Comparison of ENCODE assay signal across 1 cellular context in the genomic region with DNA sequence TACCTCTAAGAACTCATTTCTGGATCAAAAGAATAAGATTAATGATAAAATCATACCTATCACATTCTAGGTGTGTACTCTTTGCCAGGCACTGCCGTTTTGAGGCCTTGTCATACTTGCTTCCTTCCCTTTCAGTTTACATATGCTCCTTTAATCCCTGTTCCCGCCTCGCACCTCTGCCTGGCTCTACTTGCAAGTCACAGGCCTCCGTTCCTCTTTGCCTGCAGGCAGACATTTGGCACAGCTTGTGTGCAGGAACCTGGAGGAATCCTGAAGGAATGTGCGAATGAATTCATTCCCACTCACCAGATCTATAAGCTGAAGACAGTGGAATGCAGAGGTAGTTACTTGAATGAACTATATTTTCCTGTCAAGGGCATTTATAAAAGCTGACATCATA.
A peak's percentile ranks its signal among the peaks of the same experiment; 100 is the strongest.
TF ChIP-seq lines count a peak whose summit lies in the region.

No MANE protein-coding gene starts in this region.

TF ChIP-seq in H1, 55 proteins besides CTCF, POLR2A, EP300 and RAD21:
- no peak for TF ChIP-seq ASH2L (IDR thresholded peaks at IDR 0.05; ENCODE audit: low read length)
- no peak for TF ChIP-seq RNF2 (IDR thresholded peaks at IDR 0.05; ENCODE audit: borderline replicate concordance, low read depth, low read length, missing control alignments, poor library complexity, severe bottlenecking)
- TF ChIP-seq TAF7 (optimal IDR thresholded peaks at IDR 0.05; ENCODE audit: borderline replicate concordance, low read depth, low read length): no peak
- TF ChIP-seq, protein P1, sequence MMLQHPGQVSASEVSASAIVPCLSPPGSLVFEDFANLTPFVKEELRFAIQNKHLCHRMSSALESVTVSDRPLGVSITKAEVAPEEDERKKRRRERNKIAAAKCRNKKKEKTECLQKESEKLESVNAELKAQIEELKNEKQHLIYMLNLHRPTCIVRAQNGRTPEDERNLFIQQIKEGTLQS (IDR thresholded peaks at IDR 0.05; ENCODE audit: insufficient read depth, low read depth, low read length): no peak
- TF ChIP-seq SAP30 (IDR thresholded peaks at IDR 0.05; ENCODE audit: insufficient read depth, insufficient replicate concordance, low read length): no peak
- no peak for TF ChIP-seq SUZ12 (IDR thresholded peaks at IDR 0.05; ENCODE audit: low read length)
- TF ChIP-seq RBBP5 (IDR thresholded peaks at IDR 0.05; ENCODE audit: borderline replicate concordance, low read depth, low read length): no peak
- TF ChIP-seq CEBPB (IDR thresholded peaks at IDR 0.05; ENCODE audit: low read depth, low read length): no peak
- no peak for TF ChIP-seq CHD1 (IDR thresholded peaks at IDR 0.05; ENCODE audit: low read depth, low read length)
- TF ChIP-seq SIN3A (conservative IDR thresholded peaks at IDR 0.05 in 1 of 2, IDR thresholded peaks at IDR 0.05 in 1 of 2; ENCODE audit: low read depth in 1 of 2, low read length in 2 of 2): no peak
- TF ChIP-seq, protein P2, sequence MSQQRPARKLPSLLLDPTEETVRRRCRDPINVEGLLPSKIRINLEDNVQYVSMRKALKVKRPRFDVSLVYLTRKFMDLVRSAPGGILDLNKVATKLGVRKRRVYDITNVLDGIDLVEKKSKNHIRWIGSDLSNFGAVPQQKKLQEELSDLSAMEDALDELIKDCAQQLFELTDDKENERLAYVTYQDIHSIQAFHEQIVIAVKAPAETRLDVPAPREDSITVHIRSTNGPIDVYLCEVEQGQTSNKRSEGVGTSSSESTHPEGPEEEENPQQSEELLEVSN (IDR thresholded peaks at IDR 0.05): peak; percentile 81
- TF ChIP-seq KDM4A (IDR thresholded peaks at IDR 0.05; ENCODE audit: low read depth, low read length, severe bottlenecking): no peak
- peak; percentile 72 for TF ChIP-seq TEAD4 (IDR thresholded peaks at IDR 0.05; ENCODE audit: low read depth, low read length)
- no peak for TF ChIP-seq POLR2AphosphoS5 (IDR thresholded peaks at IDR 0.05; ENCODE audit: low read depth, low read length)
- no peak for TF ChIP-seq NANOG (IDR thresholded peaks at IDR 0.05; ENCODE audit: insufficient read depth, low read depth, low read length, poor library complexity, severe bottlenecking)
